8 cellular contexts compared by ENCODE assay signal in the genomic region with DNA sequence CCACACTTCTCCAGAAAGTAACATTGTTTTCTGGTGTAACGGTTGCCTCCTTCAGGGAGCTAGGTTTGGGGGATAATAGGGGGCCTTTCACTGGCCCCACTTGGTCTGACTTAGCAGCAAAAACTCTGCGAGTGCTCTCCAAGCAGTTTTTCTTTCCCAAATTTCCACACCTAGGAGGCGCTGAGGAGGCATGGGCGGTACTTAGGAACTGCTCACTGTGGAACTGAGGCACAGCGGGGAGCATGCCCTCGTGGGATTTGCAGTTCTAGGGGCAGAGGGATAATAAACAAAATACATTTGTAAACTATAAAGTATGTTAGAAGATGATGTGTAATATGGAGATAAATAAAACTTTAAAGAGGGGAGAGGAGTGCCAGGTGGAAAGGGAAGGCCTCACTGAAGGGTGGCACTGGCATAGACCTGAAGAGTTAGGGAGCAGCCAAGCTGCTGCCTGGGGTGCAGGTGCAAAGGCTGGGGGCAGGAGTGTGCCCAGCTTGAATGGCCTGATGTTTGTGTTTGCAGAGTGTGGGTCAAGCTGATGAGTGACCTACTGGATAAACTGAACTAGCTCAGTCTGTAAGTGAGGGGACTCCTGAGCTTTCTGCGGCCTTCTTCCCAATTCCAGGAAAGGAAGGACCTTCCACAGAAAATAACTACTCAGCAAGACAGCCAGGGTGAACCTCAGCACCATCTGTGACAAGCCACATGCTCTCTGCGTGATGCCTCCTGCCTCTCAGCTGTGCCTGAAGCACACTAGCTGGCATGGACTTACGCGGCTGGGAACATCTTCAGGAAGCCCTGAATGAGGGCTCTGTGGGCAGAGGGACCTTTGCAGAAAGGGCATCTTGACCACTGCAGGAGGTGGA. TPM values are rescaled to one million over a fixed set of nuclear protein-coding genes. Genes with fewer than 3 reads are reported as not detected.
DNase-seq lines count a peak whose midpoint lies in the region; ATAC-seq, FAIRE-seq and TF ChIP-seq lines count a peak whose summit lies in the region.

No MANE protein-coding gene starts in this region.

- H3K36me3 Mint-ChIP-seq in HFFc6 (ENCODE audit: low read depth) (no peaks in the 10 kb centered on the region), mesothelial cell of epicardium (no peaks in the 10 kb centered on the region)

- peak overlapping the region; percentile 88 for H3K27ac ChIP-seq in cingulate gyrus (ENCODE audit: low read depth, low read length)

- H3K9me3 Mint-ChIP-seq in HFFc6 (no peaks in the 10 kb centered on the region), mesothelial cell of epicardium (no peaks in the 10 kb centered on the region)

- no peak for ATAC-seq in GM21717 (IDR thresholded peaks at IDR 0.05; ENCODE audit: unreplicated experiment)

- TF ChIP-seq CTCF in HFFc6 (IDR thresholded peaks at IDR 0.05) (peak; percentile 56), mesothelial cell of epicardium (IDR thresholded peaks at IDR 0.05; ENCODE audit: unreplicated experiment) (no peak)

- no peaks in the 10 kb centered on the region for H3K27me3 Mint-ChIP-seq in HFFc6 (ENCODE audit: insufficient read depth)
- H3K27me3 Mint-ChIP-seq in mesothelial cell of epicardium (ENCODE audit: low read depth), result no peaks in the 10 kb centered on the region

- in situ Hi-C loops in ACHN (cut with HindIII; ENCODE audit: low pct_ligation_motif_present, low pct_unique_long_range_greater_than_20kb, low sequenced_read_pairs), result no loop called here

- H3K4me3 Mint-ChIP-seq in HFFc6 (peak overlapping the region; percentile 89; the same call in 1 of the 2 replicates), mesothelial cell of epicardium (peak overlapping the region; percentile 87)

- no peak overlapping the region for H3K27ac Mint-ChIP-seq in HFFc6
- peak overlapping the region; percentile 94 for H3K27ac Mint-ChIP-seq in mesothelial cell of epicardium

- FAIRE-seq in HTR-8/SVneo (lab: Jason Lieb, UNC), result no peak

- DNase-seq in ACHN (peak; percentile 58), HFFc6 (no peak), mesothelial cell of epicardium (ENCODE audit: low spot score in 2 of 2, unreplicated experiment in 2 of 2) (no peak), NCI-H774 (lab: John Stamatoyannopoulos, UW) (no peak), T-helper 2 cell (no peak), HTR-8/SVneo (ENCODE audit: insufficient read length, low spot score) (no peak)

- peaks cover 37% of the 10 kb centered on the region for H3K4me1 Mint-ChIP-seq in HFFc6 (ENCODE audit: low read depth)
- H3K4me1 Mint-ChIP-seq in mesothelial cell of epicardium, result peaks cover 40% of the 10 kb centered on the region

RNA-seq across cellular contexts. Expression of gene EPHX1, which starts 1.9 kb away (rescaled TPM):
- total RNA-seq in HFFc6 (2021; fragmentation: NEBNext Ultra II Directional; extraction: Animal tissue kit (Norgen Biotek cat#: 25700)), result 10 to 100 TPM; 30.3 to 38.7 (median 34.9) TPM
- 34.7 to 37.2 TPM (median 35.9 TPM) in 3 replicates for total RNA-seq in mesothelial cell of epicardium

RNA-seq across cellular contexts. Expression of gene SRP9, which starts 34.2 kb away (rescaled TPM):
- 100 to 1,000 TPM; 219 to 277 (median 246) TPM for total RNA-seq in HFFc6 (2021; fragmentation: NEBNext Ultra II Directional; extraction: Animal tissue kit (Norgen Biotek cat#: 25700))
- 241 to 259 TPM (median 251 TPM) in 3 replicates for total RNA-seq in mesothelial cell of epicardium
